ENCODE assay signal across 6 cellular contexts in genomic region chr2:87329529-87329928, GRCh38.
DNase-seq lines count a peak whose midpoint lies in the region; ATAC-seq, FAIRE-seq and TF ChIP-seq lines count a peak whose summit lies in the region.
"Not testable (repeated sequence)": the region's sequence is repeated elsewhere in the genome, so short reads cannot be mapped to it uniquely, and the experiment has no call there.

No MANE protein-coding gene starts in this region.

- not testable (repeated sequence) for H3K36me3 Mint-ChIP-seq in activated CD4-positive, alpha-beta memory T cell treated with anti-CD3 and anti-CD28 coated beads, Interleukin-2, amount 10 ng/mL, durations not matched to agents 7 days and 5 days (ENCODE audit: low read depth); endodermal cell (ENCODE audit: low read depth)

- not testable (repeated sequence) for BruUV-seq in HepG2 (replicated peaks; lab: Mats Ljungman, UMichigan)

- not testable (repeated sequence) for H3F3A ChIP-seq in smooth muscle cell (ENCODE audit: low read depth)

- CTCF ChIA-PET in activated CD4-positive, alpha-beta memory T cell treated with anti-CD3 and anti-CD28 coated beads, Interleukin-2, amount 10 ng/mL, durations not matched to agents 7 days and 5 days (lab: Charles Lee); HepG2 (lab: Yijun Ruan, JAX; ENCODE audit: low intra/inter-chr PET ratio, low total read pairs): not testable (repeated sequence)

- peak overlapping the region; percentile 49 for H3K4me3 ChIP-seq in Karpas-422 (ENCODE audit: low read length)
- not testable (repeated sequence) for H3K4me3 ChIP-seq in endodermal cell (ENCODE audit: low read length); HepG2 (replicated peaks in 1 of 3; ENCODE audit: insufficient read depth in 1 of 3, low read depth in 2 of 3, low read length in 3 of 3); smooth muscle cell

- not testable (repeated sequence) for H3K27me3 Mint-ChIP-seq in activated CD4-positive, alpha-beta memory T cell treated with anti-CD3 and anti-CD28 coated beads, Interleukin-2, amount 10 ng/mL, durations not matched to agents 7 days and 5 days; endodermal cell (ENCODE audit: insufficient read depth)

- H3K9me2 ChIP-seq in Karpas-422 (replicated peaks; ENCODE audit: insufficient read depth, low read length): not testable (repeated sequence)

- H3K79me2 ChIP-seq in Karpas-422 (ENCODE audit: low read length); HepG2 (ENCODE audit: insufficient read depth, low read length); smooth muscle cell (ENCODE audit: low read depth): not testable (repeated sequence)

- H3K27ac ChIP-seq in Karpas-422 (ENCODE audit: low read length) (peak overlapping the region; percentile 40; the same call in 1 of the 2 replicates), smooth muscle cell (ENCODE audit: low read depth) (peak overlapping the region; percentile 63)
- H3K27ac ChIP-seq in endodermal cell (ENCODE audit: low read depth, low read length); HepG2 (ENCODE audit: extremely low read length, insufficient read depth, low read length): not testable (repeated sequence)

- DNase-seq in Karpas-422: peak; percentile 40
- DNase-seq in activated CD4-positive, alpha-beta memory T cell treated with anti-CD3 and anti-CD28 coated beads, Interleukin-2, amount 10 ng/mL, durations not matched to agents 7 days and 5 days; smooth muscle cell (lab: John Stamatoyannopoulos, UW; ENCODE audit: unreplicated experiment): not testable (repeated sequence)
- peak; percentile 17 for DNase-seq in endodermal cell
- DNase-seq in islet precursor cell: peak; percentile 3
- peak; percentile 34 for DNase-seq in HepG2 (ENCODE audit: low spot score)

- not testable (repeated sequence) for H2AFZ ChIP-seq in Karpas-422 (ENCODE audit: low read length); HepG2 (ENCODE audit: low read length); smooth muscle cell (ENCODE audit: low read depth)

- not testable (repeated sequence) for TF ChIP-seq POLR2A in HepG2 (IDR thresholded peaks at IDR 0.05; ENCODE audit: insufficient read depth in 1 of 2, low read depth in 2 of 2, low read length in 2 of 2)

- POLR2A ChIA-PET in activated CD4-positive, alpha-beta memory T cell treated with anti-CD3 and anti-CD28 coated beads, Interleukin-2, amount 10 ng/mL, durations not matched to agents 7 days and 5 days (lab: Charles Lee); HepG2 (lab: Yijun Ruan, JAX): not testable (repeated sequence)

- H3K27me3 ChIP-seq in Karpas-422 (ENCODE audit: low read length); endodermal cell (ENCODE audit: control insufficient read depth, insufficient read depth, low read length, poor library complexity, severe bottlenecking); HepG2 (ENCODE audit: control insufficient read depth in 1 of 2, insufficient read depth in 2 of 2, low read length in 2 of 2); smooth muscle cell (ENCODE audit: low read depth): not testable (repeated sequence)

- H3K4me2 ChIP-seq in Karpas-422 (ENCODE audit: low read depth, low read length, poor library complexity, severe bottlenecking) (peak overlapping the region; percentile 67), HepG2 (ENCODE audit: low read depth, low read length) (0 out of 2 replicates have a peak overlapping the region, but pooled peaks have one; percentile 39)
- not testable (repeated sequence) for H3K4me2 ChIP-seq in smooth muscle cell

- peak; percentile 51; the same call in 2 of the 3 replicates for ATAC-seq in HepG2

- not testable (repeated sequence) for TF ChIP-seq EP300 in HepG2 (IDR thresholded peaks at IDR 0.05; ENCODE audit: low read depth in 2 of 2, low read length in 2 of 2); HepG2 (CRISPR knock-in tag; IDR thresholded peaks at IDR 0.05; ENCODE audit: borderline replicate concordance)

- TF ChIP-seq CTCF in endodermal cell (conservative IDR thresholded peaks at IDR 0.05); HepG2 (CRISPR knock-in tag; IDR thresholded peaks at IDR 0.05); smooth muscle cell (IDR thresholded peaks at IDR 0.05; ENCODE audit: borderline replicate concordance, insufficient read depth, poor library complexity, severe bottlenecking): not testable (repeated sequence)

- H3K4me1 ChIP-seq in Karpas-422 (ENCODE audit: low read length): peaks cover 48% of the 10 kb centered on the region
- H3K4me1 ChIP-seq in endodermal cell (ENCODE audit: control insufficient read depth, insufficient read depth, low read length); HepG2 (ENCODE audit: insufficient read depth, low read length); smooth muscle cell (ENCODE audit: low read depth): not testable (repeated sequence)

- H3K9ac ChIP-seq in Karpas-422 (ENCODE audit: low read length): peak overlapping the region; percentile 16; the same call in 1 of the 2 replicates
- not testable (repeated sequence) for H3K9ac ChIP-seq in endodermal cell (ENCODE audit: extremely low read depth, low read length, poor library complexity, severe bottlenecking); HepG2 (ENCODE audit: insufficient read depth, low read depth, low read length); smooth muscle cell (ENCODE audit: low read depth)

- not testable (repeated sequence) for H4K20me1 ChIP-seq in Karpas-422 (ENCODE audit: insufficient read depth, low read depth, low read length); HepG2 (ENCODE audit: insufficient read depth, low read length); smooth muscle cell (ENCODE audit: low read depth)

- peaks cover 35% of the 10 kb centered on the region for H3K4me1 Mint-ChIP-seq in activated CD4-positive, alpha-beta memory T cell treated with anti-CD3 and anti-CD28 coated beads, Interleukin-2, amount 10 ng/mL, durations not matched to agents 7 days and 5 days
- not testable (repeated sequence) for H3K4me1 Mint-ChIP-seq in endodermal cell

- in situ Hi-C loops in HepG2 (cut with HindIII; ENCODE audit: extremely low pct_ligation_motif_present, low pct_unique_long_range_greater_than_20kb): not testable (repeated sequence)

- not testable (repeated sequence) for FAIRE-seq in HepG2 (lab: Jason Lieb, UNC)

- not testable (repeated sequence) for H3K36me3 ChIP-seq in Karpas-422 (ENCODE audit: insufficient read depth, low read length); endodermal cell (ENCODE audit: control insufficient read depth, insufficient read depth, low read length); HepG2 (replicated peaks in 1 of 2; ENCODE audit: control insufficient read depth in 1 of 2, insufficient read depth in 2 of 2, low read length in 2 of 2); smooth muscle cell (ENCODE audit: low read depth)

- not testable (repeated sequence) for H3K9me3 Mint-ChIP-seq in activated CD4-positive, alpha-beta memory T cell treated with anti-CD3 and anti-CD28 coated beads, Interleukin-2, amount 10 ng/mL, durations not matched to agents 7 days and 5 days; endodermal cell

- not testable (repeated sequence) for H3K4me3 Mint-ChIP-seq in activated CD4-positive, alpha-beta memory T cell treated with anti-CD3 and anti-CD28 coated beads, Interleukin-2, amount 10 ng/mL, durations not matched to agents 7 days and 5 days; endodermal cell

- WGBS in endodermal cell (ENCODE audit: insufficient coverage in 1 of 2, insufficient read length in 1 of 2), 2 experiments: 92% methylated on average over 5 of the region's 7 CpGs; no CpG with 5 or more reads in 1 of the 2 experiments
- WGBS in HepG2 (ENCODE audit: low lambda C conversion rate): 37% methylated on average over 6 of the region's 7 CpGs
- WGBS in smooth muscle cell (ENCODE audit: low lambda C conversion rate): 96% methylated on average over 7 of the region's 7 CpGs

- not testable (repeated sequence) for H3K9me3 ChIP-seq in Karpas-422 (ENCODE audit: low read length); endodermal cell (ENCODE audit: control insufficient read depth, low read length); HepG2 (ENCODE audit: low read length); smooth muscle cell (replicated peaks; ENCODE audit: low read depth)

- not testable (repeated sequence) for TF ChIP-seq RAD21 in HepG2 (CRISPR knock-in tag; IDR thresholded peaks at IDR 0.05)

- intact Hi-C loops in HepG2 (cut with micrococcal nuclease; ENCODE audit: unreplicated experiment): not testable (repeated sequence)

- H3K27ac Mint-ChIP-seq in activated CD4-positive, alpha-beta memory T cell treated with anti-CD3 and anti-CD28 coated beads, Interleukin-2, amount 10 ng/mL, durations not matched to agents 7 days and 5 days: peak overlapping the region; percentile 54
- not testable (repeated sequence) for H3K27ac Mint-ChIP-seq in endodermal cell
